Comparison of ENCODE assay signal across 11 cellular contexts in the genomic region with DNA sequence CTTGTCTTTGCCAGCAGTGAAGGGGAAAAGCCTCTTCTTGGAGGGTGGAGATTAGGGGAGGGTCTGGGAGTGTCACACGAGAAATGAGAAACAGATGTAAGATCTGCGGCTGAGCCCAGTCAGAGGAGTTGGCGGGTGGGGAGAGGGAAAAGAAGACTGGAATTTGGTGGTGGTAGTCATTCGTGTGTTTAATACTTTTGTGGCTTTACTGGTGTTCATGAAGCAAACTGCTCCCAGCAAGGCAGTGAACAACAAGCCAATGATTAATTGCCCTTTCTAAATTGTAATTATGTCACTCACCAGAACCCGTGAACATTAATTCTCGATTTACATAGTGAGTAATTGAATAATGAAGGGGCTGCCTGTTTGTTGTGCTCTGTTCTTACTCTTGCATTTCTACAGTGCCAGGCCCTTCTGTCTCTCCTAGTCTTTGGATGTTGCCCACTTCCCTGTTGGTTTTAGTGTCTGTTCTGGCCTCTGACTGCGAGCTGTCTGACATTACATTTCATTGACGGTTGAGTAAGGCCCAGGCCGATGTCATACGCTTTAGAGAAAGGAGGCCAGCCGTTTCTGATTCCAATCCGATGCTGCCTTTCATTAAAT.
A peak's percentile ranks its signal among the peaks of the same experiment; 100 is the strongest.
DNase-seq lines count a peak whose midpoint lies in the region; ATAC-seq and TF ChIP-seq lines count a peak whose summit lies in the region.
"Had no signal": no experiment of that assay in that cellular context is flagged by ENCODE, and none has a peak within 500 bp of the region (broad histone marks: within the 10 kb centered on the region; RNA-seq: fewer than 3 reads in every experiment).

No MANE protein-coding gene starts in this region.

- no peaks in the 10 kb centered on the region for H3K9me2 ChIP-seq in hepatocyte (replicated peaks; ENCODE audit: insufficient read depth)

- TF ChIP-seq CTCF in brain microvascular endothelial cell (IDR thresholded peaks at IDR 0.05; ENCODE audit: low read depth, low read length, missing control alignments) = no peak
- no peak for TF ChIP-seq CTCF in hepatocyte (IDR thresholded peaks at IDR 0.05; ENCODE audit: poor library complexity)
- no peak for TF ChIP-seq CTCF in upper lobe of left lung (IDR thresholded peaks at IDR 0.05)

- TF ChIP-seq POLR2A in upper lobe of left lung (IDR thresholded peaks at IDR 0.05) = no peak

- H3K27me3 ChIP-seq in brain microvascular endothelial cell (replicated peaks) (no peaks in the 10 kb centered on the region), hepatocyte (no peaks in the 10 kb centered on the region), upper lobe of left lung (no peaks in the 10 kb centered on the region)
- H3K27me3 ChIP-seq: neutrophil had no signal

- H3K4me3 ChIP-seq in brain microvascular endothelial cell (ENCODE audit: low read depth, low read length) = no peak overlapping the region
- no peak overlapping the region for H3K4me3 ChIP-seq in hepatocyte
- H3K4me3 ChIP-seq in upper lobe of left lung = no peak overlapping the region
- H3K4me3 ChIP-seq: GM12878 had no signal

- 50% methylated on average over 12 of the region's 12 CpGs for WGBS in hepatocyte (ENCODE audit: low lambda C conversion rate, missing lambda C conversion rate)
- 75 to 81% methylated on average over 12 of the region's 12 CpGs for WGBS in upper lobe of left lung, 2 donors

- peak; percentile 49 to 95 for ATAC-seq in upper lobe of left lung (ENCODE audit: low FRiP score in 2 of 2)
- ATAC-seq: GM12878 had no signal

- H2AFZ ChIP-seq in hepatocyte = no peak overlapping the region

- H3K27ac ChIP-seq in brain microvascular endothelial cell (peak overlapping the region; percentile 21), hepatocyte (peak overlapping the region; percentile 94), upper lobe of left lung (peak overlapping the region in 3 of 4 donors; percentile 0 to 49 (median 42))
- H3K27ac ChIP-seq: 22Rv1, neutrophil had no signal

- peaks cover 21% of the 10 kb centered on the region for H3K4me1 ChIP-seq in hepatocyte (ENCODE audit: insufficient read depth)
- peaks cover 0 to 8% (median 3%) of the 10 kb centered on the region in 4 donors for H3K4me1 ChIP-seq in upper lobe of left lung

- no peak for TF ChIP-seq EP300 in upper lobe of left lung (IDR thresholded peaks at IDR 0.05)

- H3K9me3 ChIP-seq in hepatocyte (ENCODE audit: low read depth) = no peaks in the 10 kb centered on the region
- no peaks in the 10 kb centered on the region for H3K9me3 ChIP-seq in upper lobe of left lung
- H3K9me3 ChIP-seq: neutrophil had no signal

- H3K4me2 ChIP-seq in hepatocyte = peak overlapping the region; percentile 37

- no peaks in the 10 kb centered on the region for H3K36me3 ChIP-seq in brain microvascular endothelial cell (replicated peaks)
- H3K36me3 ChIP-seq in hepatocyte (replicated peaks; ENCODE audit: insufficient read depth, low read depth) = no peaks in the 10 kb centered on the region
- no peaks in the 10 kb centered on the region for H3K36me3 ChIP-seq in upper lobe of left lung
- H3K36me3 ChIP-seq: neutrophil had no signal

- no peaks in the 10 kb centered on the region for H3K79me2 ChIP-seq in hepatocyte

- in situ Hi-C loops in brain microvascular endothelial cell (cut with HindIII; ENCODE audit: low pct_ligation_motif_present, low sequenced_read_pairs) = no loop called here

- DNase-seq in DMS 273 (lab: John Stamatoyannopoulos, UW; ENCODE audit: unreplicated experiment) (peak; percentile 43), DMS 273 treated with DMSO at 0.1 percent for 48 hours (lab: John Stamatoyannopoulos, UW) (no peak), brain microvascular endothelial cell (peak; percentile 14), hepatocyte (ENCODE audit: low spot score) (peak; percentile 38), upper lobe of left lung (no peak), NCI-H1105 treated with DMSO at 0.1 percent for 48 hours (lab: John Stamatoyannopoulos, UW) (no peak), OCI-M1 (lab: John Stamatoyannopoulos, UW) (no peak)
- no peak for DNase-seq in activated CD4-positive, CD25-positive, alpha-beta regulatory T cell (lab: John Stamatoyannopoulos, UW)

- no peaks in the 10 kb centered on the region for H4K20me1 ChIP-seq in hepatocyte (ENCODE audit: insufficient read depth, poor library complexity, severe bottlenecking)

Comparison
In these comparisons a context has a peak if more than half of its experiments do, and no peak if none do; other contexts are left out.
1. DNase-seq: peak in DMS 273 (single experiment), brain microvascular endothelial cell (single experiment) and hepatocyte (single experiment); none in DMS 273 treated with DMSO at 0.1 percent for 48 hours (single experiment), upper lobe of left lung (0 of 2), activated CD4-positive, CD25-positive, alpha-beta regulatory T cell (0 of 4), NCI-H1105 treated with DMSO at 0.1 percent for 48 hours (single experiment) and OCI-M1 (single experiment).
2. H3K27ac ChIP-seq: peak in every context shown above with its lines; median percentile 94 in hepatocyte; 42 in upper lobe of left lung; 21 in brain microvascular endothelial cell.